8 cellular contexts compared by ENCODE assay signal in the genomic region with DNA sequence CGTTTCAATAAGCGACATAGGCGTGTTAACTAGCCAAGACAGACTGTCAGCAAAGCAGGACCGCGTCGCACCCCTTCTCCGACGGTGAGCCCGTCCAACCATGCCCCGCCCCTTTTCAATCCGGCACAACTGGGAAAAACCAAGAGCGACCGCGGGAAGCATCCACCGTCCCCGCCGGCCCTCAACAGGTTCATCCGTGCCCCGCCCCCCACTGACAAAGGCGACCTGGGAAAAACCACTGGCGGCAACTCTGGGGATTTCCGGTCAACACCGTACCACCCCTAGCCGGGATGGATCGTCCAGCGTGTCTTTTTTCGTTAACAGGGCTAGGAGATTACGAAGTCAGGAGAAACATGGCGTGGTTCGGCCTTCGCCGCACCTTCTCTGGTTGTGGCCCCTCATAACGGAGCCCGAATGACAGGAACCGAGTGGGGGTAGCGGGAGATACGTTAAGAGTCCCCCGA. TPM values are rescaled to one million over a fixed set of nuclear protein-coding genes. Genes with fewer than 3 reads are reported as not detected.
DNase-seq lines count a peak whose midpoint lies in the region; ATAC-seq and TF ChIP-seq lines count a peak whose summit lies in the region.

No MANE protein-coding gene starts in this region.

- POLR2A ChIA-PET in CD8-positive, alpha-beta T cell (lab: Charles Lee), result interaction anchor here (0.7 to 2.3 kb wide), 8 partner anchors 15 to 249 kb away, joined by 3 to 16 read pairs (median 6); a partner anchor contains a TSS

- peaks cover 22% of the 10 kb centered on the region for H4K20me1 ChIP-seq in neural progenitor cell (ENCODE audit: low read depth)

- peaks cover 36% of the 10 kb centered on the region for H3K36me3 Mint-ChIP-seq in CD8-positive, alpha-beta T cell
- peaks cover 0 to 16% of the 10 kb centered on the region in 2 donors for H3K36me3 Mint-ChIP-seq in activated naive CD4-positive, alpha-beta T cell treated with anti-CD3 and anti-CD28 coated beads, Interleukin-2, amount 50 U/mL, for 72 hours
- H3K36me3 Mint-ChIP-seq in neural progenitor cell, result peaks cover 6% of the 10 kb centered on the region

- CTCF ChIA-PET in CD8-positive, alpha-beta T cell (lab: Charles Lee), result interaction anchor here (0.5 to 1.8 kb wide), 3 partner anchors 16 to 249 kb away, joined by 3 to 9 read pairs (median 6); no protein-coding TSS in a partner anchor

- peaks cover 29% of the 10 kb centered on the region for H3K4me1 Mint-ChIP-seq in CD8-positive, alpha-beta T cell (ENCODE audit: low read depth)
- H3K4me1 Mint-ChIP-seq in neural progenitor cell, result peaks cover 16% of the 10 kb centered on the region

- H3K9me3 Mint-ChIP-seq in CD8-positive, alpha-beta T cell, result no peaks in the 10 kb centered on the region
- no peaks in the 10 kb centered on the region for H3K9me3 Mint-ChIP-seq in activated naive CD4-positive, alpha-beta T cell treated with anti-CD3 and anti-CD28 coated beads, Interleukin-2, amount 50 U/mL, for 72 hours
- peaks cover 15% of the 10 kb centered on the region for H3K9me3 Mint-ChIP-seq in neural progenitor cell

- H3K4me3 Mint-ChIP-seq in CD8-positive, alpha-beta T cell, result peak overlapping the region; percentile 88
- H3K4me3 Mint-ChIP-seq in neural progenitor cell, result peak overlapping the region; percentile 91

- intact Hi-C loops in CD8-positive, alpha-beta T cell (cut with DNase I, micrococcal nuclease), result loop anchor here (1.0 to 10.0 kb wide), 9 partner anchors 14 to 1028 kb away; a partner anchor contains a TSS

- DNase-seq in CD8-positive, alpha-beta T cell, result peak in 4 of 7 experiments; percentile 45 to 70 (median 54)
- DNase-seq in LoVo (ENCODE audit: low spot score) (peak; percentile 71), RWPE2 (ENCODE audit: low spot score) (peak; percentile 81), germinal center (ENCODE audit: low spot score) (peak; percentile 25), neural progenitor cell (ENCODE audit: low spot score) (peak; percentile 92), GDM1 (lab: John Stamatoyannopoulos, UW) (no peak)
- peak; percentile 43 to 73 for DNase-seq in activated naive CD4-positive, alpha-beta T cell treated with anti-CD3 and anti-CD28 coated beads, Interleukin-2, amount 50 U/mL, for 72 hours (ENCODE audit: low spot score in 2 of 2)

- peak; percentile 21 for ATAC-seq in CD8-positive, alpha-beta T cell
- ATAC-seq in GM21576 (IDR thresholded peaks at IDR 0.05; ENCODE audit: unreplicated experiment) (peak; percentile 5), RWPE2 (ENCODE audit: low read depth) (peak; percentile 43)
- ATAC-seq in activated naive CD4-positive, alpha-beta T cell treated with anti-CD3 and anti-CD28 coated beads, Interleukin-2, amount 50 U/mL, for 72 hours, result peak; percentile 28 to 40

- H3K27ac Mint-ChIP-seq in CD8-positive, alpha-beta T cell, result peak overlapping the region; percentile 95
- H3K27ac Mint-ChIP-seq in activated naive CD4-positive, alpha-beta T cell treated with anti-CD3 and anti-CD28 coated beads, Interleukin-2, amount 50 U/mL, for 72 hours, result peak overlapping the region; percentile 94 to 96
- peak overlapping the region; percentile 53 for H3K27ac Mint-ChIP-seq in neural progenitor cell

- peak overlapping the region; percentile 65 for H2AFZ ChIP-seq in neural progenitor cell (replicated peaks)

- H3F3A ChIP-seq in neural progenitor cell (ENCODE audit: low read depth), result peaks cover 3% of the 10 kb centered on the region

- peaks cover 44% of the 10 kb centered on the region for H3K79me2 ChIP-seq in neural progenitor cell (ENCODE audit: low read depth)

- H3K4me1 ChIP-seq in CD8-positive, alpha-beta T cell (ENCODE audit: insufficient read depth, low read length), result peaks cover 22% of the 10 kb centered on the region
- H3K4me1 ChIP-seq in RWPE2 (ENCODE audit: insufficient read depth, poor library complexity, severe bottlenecking) (no peaks in the 10 kb centered on the region), neural progenitor cell (no peaks in the 10 kb centered on the region)

- peak overlapping the region; percentile 98 for H3K4me3 ChIP-seq in CD8-positive, alpha-beta T cell (ENCODE audit: low read depth, low read length)
- H3K4me3 ChIP-seq in RWPE2 (ENCODE audit: severe bottlenecking) (peak overlapping the region; percentile 83), neural progenitor cell (peak overlapping the region; percentile 80)

- peak overlapping the region; percentile 90 for H3K4me2 ChIP-seq in neural progenitor cell

- peak overlapping the region; percentile 98 for H3K27ac ChIP-seq in CD8-positive, alpha-beta T cell (ENCODE audit: low read depth, low read length)
- H3K27ac ChIP-seq in RWPE2 (ENCODE audit: poor library complexity, severe bottlenecking) (peak overlapping the region; percentile 74), neural progenitor cell (peak overlapping the region; percentile 93)

- no peaks in the 10 kb centered on the region for H3K27me3 Mint-ChIP-seq in CD8-positive, alpha-beta T cell (ENCODE audit: low read depth)
- peaks cover 8% of the 10 kb centered on the region for H3K27me3 Mint-ChIP-seq in neural progenitor cell (ENCODE audit: insufficient read depth, low read depth)

- H3K9ac ChIP-seq in neural progenitor cell, result peak overlapping the region; percentile 83

- no peak for TF ChIP-seq CTCF in CD8-positive, alpha-beta T cell (IDR thresholded peaks at IDR 0.05)
- TF ChIP-seq CTCF in RWPE2 (IDR thresholded peaks at IDR 0.05; ENCODE audit: poor library complexity, severe bottlenecking), result no peak
- no peak for TF ChIP-seq CTCF in neural progenitor cell (IDR thresholded peaks at IDR 0.05)

- peaks cover 15% of the 10 kb centered on the region for H3K36me3 ChIP-seq in CD8-positive, alpha-beta T cell (ENCODE audit: insufficient read depth, low read length)
- H3K36me3 ChIP-seq in RWPE2 (ENCODE audit: low read depth) (peaks cover 25% of the 10 kb centered on the region), neural progenitor cell (no peaks in the 10 kb centered on the region)

- no peaks in the 10 kb centered on the region for H3K27me3 ChIP-seq in CD8-positive, alpha-beta T cell (ENCODE audit: insufficient read depth, low read length)
- no peaks in the 10 kb centered on the region for H3K27me3 ChIP-seq in RWPE2 (ENCODE audit: insufficient read depth, poor library complexity, severe bottlenecking)
- H3K27me3 ChIP-seq in neural progenitor cell, result no peaks in the 10 kb centered on the region

- no peaks in the 10 kb centered on the region for H3K9me3 ChIP-seq in CD8-positive, alpha-beta T cell (ENCODE audit: low read length)
- no peaks in the 10 kb centered on the region for H3K9me3 ChIP-seq in RWPE2 (ENCODE audit: severe bottlenecking)
- no peaks in the 10 kb centered on the region for H3K9me3 ChIP-seq in neural progenitor cell (ENCODE audit: low read depth)

RNA-seq across cellular contexts. Expression of a gene that starts 0.4 kb away (rescaled TPM):
- 10 to 100 TPM; 35.0 to 37.6 TPM for total RNA-seq in CD8-positive, alpha-beta T cell
- total RNA-seq in activated naive CD4-positive, alpha-beta T cell treated with anti-CD3 and anti-CD28 coated beads, Interleukin-2, amount 50 U/mL, for 72 hours, result 10 to 100 TPM; 61.4 to 86.4 TPM
- total RNA-seq in neural progenitor cell (ENCODE audit: low replicate concordance), result 48.7 and 105 TPM in 2 replicates

RNA-seq across cellular contexts. Expression of a gene that starts 0.5 kb away (rescaled TPM):
- total RNA-seq in CD8-positive, alpha-beta T cell, result 10 to 100 TPM; 79.9 to 82.1 TPM
- 10 to 100 TPM; 77.2 to 79.3 TPM for total RNA-seq in activated naive CD4-positive, alpha-beta T cell treated with anti-CD3 and anti-CD28 coated beads, Interleukin-2, amount 50 U/mL, for 72 hours
- 26.9 and 49.7 TPM in 2 replicates for total RNA-seq in neural progenitor cell (ENCODE audit: low replicate concordance)

RNA-seq across cellular contexts. Expression of a gene that starts 14.3 kb away (rescaled TPM):
- 10 to 100 TPM; 14.6 to 16.6 TPM for total RNA-seq in CD8-positive, alpha-beta T cell
- 10 to 100 TPM; 18.3 to 22.2 TPM for total RNA-seq in activated naive CD4-positive, alpha-beta T cell treated with anti-CD3 and anti-CD28 coated beads, Interleukin-2, amount 50 U/mL, for 72 hours
- 8.6 and 11.7 TPM in 2 replicates for total RNA-seq in neural progenitor cell (ENCODE audit: low replicate concordance)

RNA-seq across cellular contexts. Expression of a gene that starts 21.6 kb away (rescaled TPM):
- 100 to 1,000 TPM; 212 to 218 TPM for total RNA-seq in CD8-positive, alpha-beta T cell
- 100 to 1,000 TPM; 264 to 357 TPM for total RNA-seq in activated naive CD4-positive, alpha-beta T cell treated with anti-CD3 and anti-CD28 coated beads, Interleukin-2, amount 50 U/mL, for 72 hours
- 14.7 and 16.6 TPM in 2 replicates for total RNA-seq in neural progenitor cell (ENCODE audit: low replicate concordance)
